Comparison of ENCODE assay signal across 17 cellular contexts in the genomic region with DNA sequence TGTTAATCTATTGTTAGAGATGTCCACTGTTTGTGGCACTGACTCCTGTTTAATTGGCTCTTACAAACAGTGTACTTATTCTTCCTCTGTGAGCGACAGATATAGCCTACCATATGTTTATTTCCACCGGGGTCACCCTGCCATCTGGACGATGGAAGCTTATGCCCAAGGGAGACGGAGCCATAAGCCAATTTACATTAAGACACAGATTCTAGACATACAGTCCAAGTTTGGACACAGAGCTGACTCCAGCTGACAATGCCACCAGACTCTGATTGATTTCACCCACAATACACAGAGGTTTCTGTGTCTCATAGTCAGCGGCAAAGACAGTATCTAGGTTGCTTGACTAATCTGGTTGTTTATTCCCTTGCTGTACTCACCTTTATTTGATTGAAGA.
DNase-seq lines count a peak whose midpoint lies in the region; ATAC-seq, FAIRE-seq and TF ChIP-seq lines count a peak whose summit lies in the region.
"Had no signal": no experiment of that assay in that cellular context is flagged by ENCODE, and none has a peak within 500 bp of the region (broad histone marks: within the 10 kb centered on the region; RNA-seq: fewer than 3 reads in every experiment).

No MANE protein-coding gene starts in this region.

- H3K36me3 Mint-ChIP-seq in CD4-positive, alpha-beta T cell (ENCODE audit: low read depth): no peaks in the 10 kb centered on the region
- H3K36me3 Mint-ChIP-seq: CD4-positive, CD25-positive, alpha-beta regulatory T cell had no signal

- H4K8ac ChIP-seq in trophoblast cell (ENCODE audit: low read depth, low read length): no peak overlapping the region

- no peaks in the 10 kb centered on the region for H3K9me3 ChIP-seq in trophoblast cell (ENCODE audit: insufficient read depth, low read depth, low read length)
- H3K9me3 ChIP-seq in CD4-positive, alpha-beta T cell (ENCODE audit: control insufficient read depth, low read length): no peaks in the 10 kb centered on the region
- no peaks in the 10 kb centered on the region for H3K9me3 ChIP-seq in PC-3 (ENCODE audit: low read length)
- H3K9me3 ChIP-seq: Caco-2 had no signal

- no peak overlapping the region for H3K23ac ChIP-seq in trophoblast cell (ENCODE audit: low read length)

- ATAC-seq in CD4-positive, alpha-beta T cell (ENCODE audit: poor library complexity): no peak
- ATAC-seq in GM21786 (IDR thresholded peaks at IDR 0.05; ENCODE audit: unreplicated experiment) (no peak), PC-3 (no peak)
- ATAC-seq: Panc1 had no signal

- TF ChIP-seq CTCF in D721Med (IDR thresholded peaks at IDR 0.05; ENCODE audit: insufficient read depth, missing control alignments) (no peak), PC-3 (conservative IDR thresholded peaks at IDR 0.05; ENCODE audit: low read depth, low read length) (no peak)
- TF ChIP-seq CTCF in CD4-positive, alpha-beta T cell (IDR thresholded peaks at IDR 0.05): no peak

- H2AFZ ChIP-seq in trophoblast cell (ENCODE audit: insufficient read depth, low read length, poor library complexity): no peak overlapping the region
- H2AFZ ChIP-seq in PC-3 (ENCODE audit: low read length): no peak overlapping the region

- peak overlapping the region; percentile 91 for H2BK12ac ChIP-seq in trophoblast cell (ENCODE audit: low read length)

- H3K4me1 ChIP-seq in trophoblast cell (ENCODE audit: control insufficient read depth in 1 of 2, insufficient read depth in 2 of 2, low read length in 2 of 2): peaks cover 0 to 5% of the 10 kb centered on the region in 2 experiments
- H3K4me1 ChIP-seq in PC-3 (ENCODE audit: insufficient read depth, low read length): no peaks in the 10 kb centered on the region

- intact Hi-C loops in CD4-positive, alpha-beta T cell (cut with DNase I, micrococcal nuclease): no loop called here
- intact Hi-C loops in PC-3 (cut with micrococcal nuclease): no loop called here

- CTCF ChIA-PET in CD4-positive, alpha-beta T cell (lab: Charles Lee): no interaction called here
- CTCF ChIA-PET in PC-3 (lab: Charles Lee): no interaction called here

- peak overlapping the region; percentile 67 for H2BK120ac ChIP-seq in trophoblast cell (ENCODE audit: insufficient read depth, low read length, poor library complexity)

- peaks cover 15% of the 10 kb centered on the region for H3K27me3 Mint-ChIP-seq in CD4-positive, alpha-beta T cell
- H3K27me3 Mint-ChIP-seq: CD4-positive, CD25-positive, alpha-beta regulatory T cell had no signal

- H3K9ac ChIP-seq in trophoblast cell (ENCODE audit: low read length) (no peak overlapping the region), PC-3 (ENCODE audit: low read length) (no peak overlapping the region)

- no peak overlapping the region for H3K18ac ChIP-seq in trophoblast cell (ENCODE audit: low read length)

- H3K4me1 Mint-ChIP-seq in CD4-positive, alpha-beta T cell (ENCODE audit: low read depth): no peaks in the 10 kb centered on the region
- H3K4me1 Mint-ChIP-seq: CD4-positive, CD25-positive, alpha-beta regulatory T cell had no signal

- no CpG with 5 or more reads among the region's 5 CpGs for WGBS in trophoblast cell (ENCODE audit: extremely low coverage, insufficient coverage, insufficient read length)

- H3K9me3 Mint-ChIP-seq in CD4-positive, alpha-beta T cell: no peaks in the 10 kb centered on the region

- no peaks in the 10 kb centered on the region for H4K20me1 ChIP-seq in PC-3 (ENCODE audit: low read length)

- H3K36me3 ChIP-seq in trophoblast cell (ENCODE audit: control insufficient read depth in 1 of 2, insufficient read depth in 2 of 2, low read length in 2 of 2) (no peaks in the 10 kb centered on the region), PC-3 (ENCODE audit: low read depth, low read length) (no peaks in the 10 kb centered on the region)

- no TSS peak for BruUV-seq in PC-3 (replicated peaks; lab: Mats Ljungman, UMichigan)

- no peaks in the 10 kb centered on the region for H3F3A ChIP-seq in PC-3 (ENCODE audit: low read length, unreplicated experiment)

- H3K9me2 ChIP-seq in PC-3 (replicated peaks; ENCODE audit: low read length): no peaks in the 10 kb centered on the region

- H3K4me3 Mint-ChIP-seq in CD4-positive, alpha-beta T cell: no peak overlapping the region
- H3K4me3 Mint-ChIP-seq: CD4-positive, CD25-positive, alpha-beta regulatory T cell had no signal

- H2AK5ac ChIP-seq in trophoblast cell (ENCODE audit: low read length): peak overlapping the region; percentile 94

- peak; percentile 94 for FAIRE-seq in D721Med (lab: Jason Lieb, UNC)

- no peak overlapping the region for H4K91ac ChIP-seq in trophoblast cell (ENCODE audit: low read depth, low read length)

- H3K4me2 ChIP-seq in trophoblast cell (ENCODE audit: low read length) (no peak overlapping the region), PC-3 (ENCODE audit: low read length) (no peak overlapping the region)

- H3K4ac ChIP-seq in trophoblast cell (ENCODE audit: low read depth, low read length): no peak overlapping the region

- H3K27ac Mint-ChIP-seq in CD4-positive, alpha-beta T cell: no peak overlapping the region
- H3K27ac Mint-ChIP-seq: CD4-positive, CD25-positive, alpha-beta regulatory T cell had no signal

- H3K79me2 ChIP-seq in trophoblast cell (ENCODE audit: control insufficient read depth, insufficient read depth, low read length, poor library complexity): no peaks in the 10 kb centered on the region
- no peaks in the 10 kb centered on the region for H3K79me2 ChIP-seq in PC-3 (ENCODE audit: low read length)

- no peak overlapping the region for H2BK5ac ChIP-seq in trophoblast cell (ENCODE audit: low read depth, low read length, poor library complexity)

- peak; percentile 19 for DNase-seq in D721Med (ENCODE audit: insufficient read length, low spot score)
- DNase-seq in NCI-H2227 (lab: John Stamatoyannopoulos, UW; ENCODE audit: unreplicated experiment): peak; percentile 18
- peak; percentile 28 for DNase-seq in SK-N-DZ (ENCODE audit: low spot score)
- DNase-seq in trophoblast cell: no peak
- no peak for DNase-seq in CD4-positive, alpha-beta T cell
- DNase-seq in PC-3: no peak
- DNase-seq: Caco-2; CD4-positive, CD25-positive, alpha-beta regulatory T cell; DMS53; GF-D8; Karpas-422; NCI-H1417; NCI-H187 treated with DMSO at 0.1 percent for 48 hours; NCI-H526 treated with DMSO at 0.1 percent for 48 hours; NK-92 treated with Interleukin-12 subunit alpha and Interleukin-12 subunit beta, amount 100 ng/mL, for 24 hours had no signal

- H3K14ac ChIP-seq in trophoblast cell (ENCODE audit: low read length): no peak overlapping the region

- peaks cover 5% of the 10 kb centered on the region for H3K79me1 ChIP-seq in trophoblast cell (ENCODE audit: low read length)

- POLR2A ChIA-PET in CD4-positive, alpha-beta T cell (lab: Charles Lee): no interaction called here
- POLR2A ChIA-PET in PC-3 (lab: Charles Lee; ENCODE audit: unreplicated experiment): interaction anchor here (0.6 kb wide), 2 partner anchors 24 to 50 kb away, joined by 3 read pairs; no protein-coding TSS in a partner anchor

- H3K4me3 ChIP-seq in trophoblast cell (ENCODE audit: low read depth, low read length) (no peak overlapping the region), PC-3 (ENCODE audit: low read length) (no peak overlapping the region)

- H3K27me3 ChIP-seq in trophoblast cell (ENCODE audit: insufficient read depth, low read length): no peaks in the 10 kb centered on the region
- no peaks in the 10 kb centered on the region for H3K27me3 ChIP-seq in CD4-positive, alpha-beta T cell (ENCODE audit: control insufficient read depth, insufficient read depth, low read length)
- H3K27me3 ChIP-seq in PC-3 (ENCODE audit: low read length): no peaks in the 10 kb centered on the region

- H3K27ac ChIP-seq in trophoblast cell (ENCODE audit: low read depth, low read length): no peak overlapping the region
- no peak overlapping the region for H3K27ac ChIP-seq in CD4-positive, alpha-beta T cell (ENCODE audit: low read depth, low read length)
- H3K27ac ChIP-seq in PC-3 (ENCODE audit: low read length): no peak overlapping the region

- no peak overlapping the region for H4K12ac ChIP-seq in trophoblast cell (ENCODE audit: low read depth, low read length)

Comparison
In these comparisons a context has a peak if more than half of its experiments do, and no peak if none do; other contexts are left out.
1. DNase-seq: peak in D721Med (single experiment), NCI-H2227 (single experiment) and SK-N-DZ (single experiment); none in trophoblast cell (0 of 2), CD4-positive, alpha-beta T cell (0 of 10) and PC-3 (single experiment).